ENCODE assay signal across 26 cellular contexts in the genomic region with DNA sequence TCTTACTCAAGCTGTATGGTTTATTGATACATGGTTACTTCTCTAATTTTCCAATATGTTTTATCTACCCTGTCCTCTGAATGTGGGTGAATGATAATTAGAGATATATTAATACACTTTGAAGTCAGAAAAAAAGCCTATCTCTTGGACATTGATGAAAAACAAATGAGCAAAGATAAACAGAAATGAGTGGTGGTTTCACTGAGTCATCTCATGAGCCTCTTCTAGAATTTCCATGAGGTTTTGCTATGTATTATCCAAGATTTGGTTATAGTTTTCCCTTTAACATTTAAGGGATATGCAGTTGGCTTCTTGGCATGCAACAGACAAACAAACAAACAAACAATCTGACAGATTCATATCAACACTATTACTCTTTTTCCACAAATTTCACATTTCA.
"Had no signal": no experiment of that assay in that cellular context is flagged by ENCODE, and none has a peak within 500 bp of the region (broad histone marks: within the 10 kb centered on the region; RNA-seq: fewer than 3 reads in every experiment).

No MANE protein-coding gene starts in this region.

- H3K27ac ChIP-seq: adrenal gland, breast epithelium, epithelial cell of prostate, gastrocnemius medialis, right lobe of liver, thoracic aorta, vagina had no signal

- H3K36me3 ChIP-seq: adrenal gland, breast epithelium, gastrocnemius medialis, right lobe of liver, thoracic aorta, vagina had no signal

- H3K4me1 ChIP-seq: adrenal gland, breast epithelium, gastrocnemius medialis, right lobe of liver, vagina had no signal

- ATAC-seq: activated T-helper 17 cell treated with anti-CD3 and anti-CD28 coated beads, Interleukin-2, amount 50 U/mL, for 72 hours; gastrocnemius medialis; left colon; right lobe of liver had no signal

- DNase-seq: activated CD4-positive, alpha-beta T cell treated with anti-CD3 and anti-CD28 coated beads, Interleukin-2, amount 50 U/mL, for 4 hours; activated CD8-positive, alpha-beta memory T cell treated with anti-CD3 and anti-CD28 coated beads for 24 hours; activated CD8-positive, alpha-beta memory T cell treated with anti-CD3 and anti-CD28 coated beads, Interleukin-2, amount 50 U/mL, for 4 hours; activated naive CD4-positive, alpha-beta T cell; activated T-cell treated with anti-CD3 and anti-CD28 coated beads, Interleukin-2, amount 50 U/mL, for 24 hours; adrenal gland; cortex of kidney; endodermal cell; gastrocnemius medialis; hippocampal formation; islet precursor cell; left colon; mesendoderm; naive B cell; occipital lobe; right lobe of liver; small intestine; stimulated activated CD4-positive, alpha-beta T cell treated with anti-CD3 and anti-CD28 coated beads, Interleukin-15, amount 100 ng/mL, for 24 hours; stimulated activated CD8-positive, alpha-beta memory T cell treated with anti-CD3 and anti-CD28 coated beads, Interleukin-4, amount 100 ng/mL, for 48 hours; stimulated activated naive CD4-positive, alpha-beta T cell; T-helper 9 cell had no signal

- H3K27me3 ChIP-seq: adrenal gland, breast epithelium, gastrocnemius medialis, right lobe of liver, vagina had no signal

- H3K9me3 ChIP-seq: adrenal gland, breast epithelium, gastrocnemius medialis, right lobe of liver, thoracic aorta, vagina had no signal

- H3K4me3 ChIP-seq: adrenal gland, breast epithelium, gastrocnemius medialis, right lobe of liver, thoracic aorta, vagina had no signal
